Comparison of ENCODE assay signal across 11 cellular contexts in genomic region chr16:15951852-15952251, GRCh38. TPM values are rescaled to one million over a fixed set of nuclear protein-coding genes. Genes with fewer than 3 reads are reported as not detected.
DNase-seq lines count a peak whose midpoint lies in the region; ATAC-seq, FAIRE-seq and TF ChIP-seq lines count a peak whose summit lies in the region.
"Had no signal": no experiment of that assay in that cellular context is flagged by ENCODE, and none has a peak within 500 bp of the region (broad histone marks: within the 10 kb centered on the region; RNA-seq: fewer than 3 reads in every experiment).

No MANE protein-coding gene starts in this region.

- H3K4me1 ChIP-seq in A549 (peaks cover 74% of the 10 kb centered on the region), H9 (ENCODE audit: insufficient read depth, low read length) (no peaks in the 10 kb centered on the region; the same call in 1 of the 2 replicates)

- no peaks in the 10 kb centered on the region for H3K27me3 ChIP-seq in H9 (ENCODE audit: insufficient read depth, low read length)
- H3K27me3 ChIP-seq: foreskin keratinocyte had no signal

- intact Hi-C loops in activated T-helper 2 cell treated with anti-CD3 and anti-CD28 coated beads, Interferon-gamma antibody, Interleukin-2, Interleukin-4, amounts not matched to agents 10 μg/mL and 5 μg/mL and 100 μg/mL, durations not matched to agents 14 hours and 24 hours and 36 hours (cut with micrococcal nuclease), result loop anchor here (2.0 to 5.0 kb wide), 3 partner anchors 53 to 75 kb away; partner anchors contain the start of gene CEP20

- H2BK5ac ChIP-seq in H9 (ENCODE audit: insufficient read length, low read length), result no peak overlapping the region

- peaks cover 28 to 33% of the 10 kb centered on the region in 2 experiments for H3K4me1 Mint-ChIP-seq in H9
- H3K4me1 Mint-ChIP-seq in activated T-helper 2 cell treated with anti-CD3 and anti-CD28 coated beads, Interferon-gamma antibody, Interleukin-2, Interleukin-4, amounts not matched to agents 10 μg/mL and 5 μg/mL and 100 μg/mL, durations not matched to agents 14 hours and 24 hours and 36 hours (ENCODE audit: low read depth), result peaks cover 45% of the 10 kb centered on the region
- peaks cover 33 to 41% of the 10 kb centered on the region in 2 donors for H3K4me1 Mint-ChIP-seq in natural killer cell treated with Interleukin-12 subunit alpha and Interleukin-12 subunit beta and Interleukin-15 and Interleukin-18, amount 100 ng/mL, for 72 hours (ENCODE audit: low read depth in 2 of 2)

- H3K27ac Mint-ChIP-seq in H9, result peak overlapping the region in 2 of 3 experiments; percentile 68 to 84; a peak in 3 of 7 replicates
- peak overlapping the region; percentile 88 for H3K27ac Mint-ChIP-seq in activated T-helper 2 cell treated with anti-CD3 and anti-CD28 coated beads, Interferon-gamma antibody, Interleukin-2, Interleukin-4, amounts not matched to agents 10 μg/mL and 5 μg/mL and 100 μg/mL, durations not matched to agents 14 hours and 24 hours and 36 hours
- peak overlapping the region; percentile 93 to 95 for H3K27ac Mint-ChIP-seq in natural killer cell treated with Interleukin-12 subunit alpha and Interleukin-12 subunit beta and Interleukin-15 and Interleukin-18, amount 100 ng/mL, for 72 hours

- peaks cover 15% of the 10 kb centered on the region for H3K79me1 ChIP-seq in H9 (ENCODE audit: insufficient read depth, low read depth, low read length, poor library complexity, severe bottlenecking)

- no peak overlapping the region for H3K56ac ChIP-seq in H9 (ENCODE audit: insufficient read length, low read depth, low read length)

- FAIRE-seq in A549 (lab: Jason Lieb, UNC), result no peak

- no peaks in the 10 kb centered on the region for H4K20me1 ChIP-seq in H9 (ENCODE audit: control insufficient read depth, insufficient read depth, insufficient read length)

- TF ChIP-seq EP300 in A549 (IDR thresholded peaks at IDR 0.05), result no peak

- H4K8ac ChIP-seq in H9 (replicated peaks; ENCODE audit: insufficient read length, low read depth, low read length), result no peak overlapping the region

- POLR2A ChIA-PET in A549 (lab: Yijun Ruan, JAX), result no interaction called here

- H3T11ph ChIP-seq in H9 (ENCODE audit: low read length), result no peak overlapping the region

- 0 out of 2 replicates have a peak, but pooled peaks cover 2% of the 10 kb centered on the region for H3K27me3 Mint-ChIP-seq in H9 (ENCODE audit: low read depth)
- H3K27me3 Mint-ChIP-seq in activated T-helper 2 cell treated with anti-CD3 and anti-CD28 coated beads, Interferon-gamma antibody, Interleukin-2, Interleukin-4, amounts not matched to agents 10 μg/mL and 5 μg/mL and 100 μg/mL, durations not matched to agents 14 hours and 24 hours and 36 hours (ENCODE audit: low read depth), result no peaks in the 10 kb centered on the region
- H3K27me3 Mint-ChIP-seq in natural killer cell treated with Interleukin-12 subunit alpha and Interleukin-12 subunit beta and Interleukin-15 and Interleukin-18, amount 100 ng/mL, for 72 hours, result no peaks in the 10 kb centered on the region

- peak overlapping the region; percentile 97 for H3K4me3 ChIP-seq in A549

- H3K36me3 Mint-ChIP-seq in H9 (ENCODE audit: insufficient read depth in 1 of 3, low read depth in 3 of 3), result peaks cover 2 to 19% (median 6%) of the 10 kb centered on the region in 3 experiments; a peak in 6 of 7 replicates
- peaks cover 50% of the 10 kb centered on the region for H3K36me3 Mint-ChIP-seq in activated T-helper 2 cell treated with anti-CD3 and anti-CD28 coated beads, Interferon-gamma antibody, Interleukin-2, Interleukin-4, amounts not matched to agents 10 μg/mL and 5 μg/mL and 100 μg/mL, durations not matched to agents 14 hours and 24 hours and 36 hours (ENCODE audit: low read depth)
- no peaks in the 10 kb centered on the region for H3K36me3 Mint-ChIP-seq in natural killer cell treated with Interleukin-12 subunit alpha and Interleukin-12 subunit beta and Interleukin-15 and Interleukin-18, amount 100 ng/mL, for 72 hours

- ATAC-seq in A549 (no peak), GM21390 (IDR thresholded peaks at IDR 0.05; ENCODE audit: unreplicated experiment) (no peak)
- ATAC-seq in natural killer cell treated with Interleukin-12 subunit alpha and Interleukin-12 subunit beta and Interleukin-15 and Interleukin-18, amount 100 ng/mL, for 72 hours, result no peak
- ATAC-seq: foreskin keratinocyte had no signal

- no peak overlapping the region for H2BK20ac ChIP-seq in H9 (ENCODE audit: low read depth, low read length, poor library complexity, severe bottlenecking)

- no peak overlapping the region for H2AK5ac ChIP-seq in H9 (ENCODE audit: insufficient read length, low read length)

- no peak overlapping the region for H2BK15ac ChIP-seq in H9 (ENCODE audit: low read depth, low read length)

- H3K4me2 ChIP-seq in A549 (peak overlapping the region; percentile 94), H9 (ENCODE audit: insufficient read depth, insufficient read length, low read length) (peak overlapping the region; percentile 28)

- DNase-seq in A549 (ENCODE audit: low read depth in 1 of 2, low spot score in 1 of 2), result no peak
- no peak for DNase-seq in H9
- no peak for DNase-seq in activated T-helper 2 cell treated with anti-CD3 and anti-CD28 coated beads, Interferon-gamma antibody, Interleukin-2, Interleukin-4, amounts not matched to agents 10 μg/mL and 5 μg/mL and 100 μg/mL, durations not matched to agents 14 hours and 24 hours and 36 hours (ENCODE audit: low spot score)
- DNase-seq in natural killer cell treated with Interleukin-12 subunit alpha and Interleukin-12 subunit beta and Interleukin-15 and Interleukin-18, amount 100 ng/mL, for 72 hours (ENCODE audit: low spot score), result no peak
- no peak for DNase-seq in H4 (ENCODE audit: low spot score)
- DNase-seq in DMS53 treated with DMSO at 0.1 percent for 48 hours (lab: John Stamatoyannopoulos, UW; ENCODE audit: unreplicated experiment), result no peak
- DNase-seq in NCI-H187 (lab: John Stamatoyannopoulos, UW), result no peak
- DNase-seq: foreskin keratinocyte, HCEC 1CT, NCI-H2227 treated with DMSO at 0.1 percent for 48 hours had no signal

- peaks cover 44% of the 10 kb centered on the region; the same call in 1 of the 2 replicates for H3K79me2 ChIP-seq in H9 (ENCODE audit: insufficient read depth, low read length)

- TF ChIP-seq POLR2A in A549 (IDR thresholded peaks at IDR 0.05; ENCODE audit: low read length), result no peak

- WGBS in A549 (ENCODE audit: missing lambda C conversion rate), result 64% methylated on average over 8 of the region's 8 CpGs
- no CpG with 5 or more reads among the region's 8 CpGs for WGBS in H9 (ENCODE audit: extremely low coverage, insufficient read length, low lambda C conversion rate)

- no peaks in the 10 kb centered on the region for H3K9me3 ChIP-seq in A549
- no peaks in the 10 kb centered on the region for H3K9me3 ChIP-seq in H9 (ENCODE audit: control insufficient read depth, low read depth, low read length)

- no peak overlapping the region for H3K9ac ChIP-seq in H9 (ENCODE audit: extremely low read depth, insufficient read length, low read length)

- no peak overlapping the region for H4K91ac ChIP-seq in H9 (ENCODE audit: insufficient read length, low read depth, low read length)

- H2BK120ac ChIP-seq in H9 (ENCODE audit: low read depth, low read length, poor library complexity, severe bottlenecking), result no peak overlapping the region

- TF ChIP-seq RAD21 in A549 (conservative IDR thresholded peaks at IDR 0.05 in 1 of 2, IDR thresholded peaks at IDR 0.05 in 1 of 2), result no peak

- H3K18ac ChIP-seq in H9 (ENCODE audit: insufficient read length, low read depth, low read length), result no peak overlapping the region

- no peak overlapping the region for H2BK12ac ChIP-seq in H9 (ENCODE audit: insufficient read length, low read depth, low read length)

- no peak overlapping the region for H4K5ac ChIP-seq in H9 (ENCODE audit: insufficient read length, low read depth, low read length)

- peak overlapping the region in 1 of 2 experiments; percentile 74; a peak in 2 of 5 replicates for H3K4me3 Mint-ChIP-seq in H9
- H3K4me3 Mint-ChIP-seq in activated T-helper 2 cell treated with anti-CD3 and anti-CD28 coated beads, Interferon-gamma antibody, Interleukin-2, Interleukin-4, amounts not matched to agents 10 μg/mL and 5 μg/mL and 100 μg/mL, durations not matched to agents 14 hours and 24 hours and 36 hours (ENCODE audit: low read depth), result peak overlapping the region; percentile 99
- peak overlapping the region; percentile 97 for H3K4me3 Mint-ChIP-seq in natural killer cell treated with Interleukin-12 subunit alpha and Interleukin-12 subunit beta and Interleukin-15 and Interleukin-18, amount 100 ng/mL, for 72 hours

- no peaks in the 10 kb centered on the region for H3K9me3 Mint-ChIP-seq in H9
- H3K9me3 Mint-ChIP-seq in activated T-helper 2 cell treated with anti-CD3 and anti-CD28 coated beads, Interferon-gamma antibody, Interleukin-2, Interleukin-4, amounts not matched to agents 10 μg/mL and 5 μg/mL and 100 μg/mL, durations not matched to agents 14 hours and 24 hours and 36 hours, result no peaks in the 10 kb centered on the region
- H3K9me3 Mint-ChIP-seq in natural killer cell treated with Interleukin-12 subunit alpha and Interleukin-12 subunit beta and Interleukin-15 and Interleukin-18, amount 100 ng/mL, for 72 hours, result no peaks in the 10 kb centered on the region

- H3K4ac ChIP-seq in H9 (ENCODE audit: low read depth, low read length), result no peak overlapping the region

- no peak overlapping the region for H3K23ac ChIP-seq in H9 (ENCODE audit: insufficient read length, low read depth, low read length)

- H2AFZ ChIP-seq in H9 (ENCODE audit: low read length), result no peak overlapping the region

- CTCF ChIA-PET in A549 (lab: Yijun Ruan, JAX), result interaction anchor here (0.6 to 5.1 kb wide), 4 partner anchors 12 to 144 kb away, joined by 3 to 28 read pairs (median 7); no protein-coding TSS in a partner anchor

- H3K14ac ChIP-seq in H9 (ENCODE audit: insufficient read depth, low read length), result no peak overlapping the region; the same call in 1 of the 2 replicates

- H3K23me2 ChIP-seq in H9 (ENCODE audit: insufficient read length, low read depth, low read length, poor library complexity, severe bottlenecking), result peaks cover 14% of the 10 kb centered on the region

- TF ChIP-seq CTCF in A549 (IDR thresholded peaks at IDR 0.05) (no peak), H9 (conservative IDR thresholded peaks at IDR 0.05) (no peak)

- H3K27ac ChIP-seq in A549 (peak overlapping the region; percentile 100), H9 (ENCODE audit: insufficient read length, low read depth, low read length) (no peak overlapping the region)
- H3K27ac ChIP-seq: foreskin keratinocyte had no signal

RNA-seq across cellular contexts. Expression of gene ABCC1, which starts 2.4 kb away (rescaled TPM):
- polyA plus RNA-seq in A549 (2011; rRNA removed) (56.5 and 108 TPM in 2 replicates), A549 (2017; fragmentation: RNase III; extraction: RNeasy Plus Mini Kit Qiagen cat#74134 plus additional on column Dnase treatment) (86.7 to 93.8 TPM (median 90.7 TPM) in 3 replicates)
- 59.3 and 77.9 TPM in 2 replicates for polyA plus RNA-seq in A549 (2012; cell fraction: cytosol; rRNA removed)
- polyA plus RNA-seq in A549 (2012; cell fraction: nucleus; rRNA removed), result 184 and 231 TPM in 2 replicates
- 359 and 414 TPM in 2 replicates for polyA minus RNA-seq in A549 (2011; rRNA and poly(A)+ RNA removed)
- total RNA-seq in H9 (2021), result 51.7 and 56.4 TPM in 2 replicates
- total RNA-seq in activated T-helper 2 cell treated with anti-CD3 and anti-CD28 coated beads, Interferon-gamma antibody, Interleukin-2, Interleukin-4, amounts not matched to agents 10 μg/mL and 5 μg/mL and 100 μg/mL, durations not matched to agents 14 hours and 24 hours and 36 hours, result 95.7 and 99.4 TPM in 2 replicates
- 100 to 1,000 TPM in 1 of 2 donors, 10 to 100 TPM in 1; 43.1 to 106 TPM for total RNA-seq in natural killer cell treated with Interleukin-12 subunit alpha and Interleukin-12 subunit beta and Interleukin-15 and Interleukin-18, amount 100 ng/mL, for 72 hours
- total RNA-seq in H4 (2014; rRNA removed; shearing (Covaris generic)), result 9.7 and 12.5 TPM in 2 replicates
